In the genomic region with DNA sequence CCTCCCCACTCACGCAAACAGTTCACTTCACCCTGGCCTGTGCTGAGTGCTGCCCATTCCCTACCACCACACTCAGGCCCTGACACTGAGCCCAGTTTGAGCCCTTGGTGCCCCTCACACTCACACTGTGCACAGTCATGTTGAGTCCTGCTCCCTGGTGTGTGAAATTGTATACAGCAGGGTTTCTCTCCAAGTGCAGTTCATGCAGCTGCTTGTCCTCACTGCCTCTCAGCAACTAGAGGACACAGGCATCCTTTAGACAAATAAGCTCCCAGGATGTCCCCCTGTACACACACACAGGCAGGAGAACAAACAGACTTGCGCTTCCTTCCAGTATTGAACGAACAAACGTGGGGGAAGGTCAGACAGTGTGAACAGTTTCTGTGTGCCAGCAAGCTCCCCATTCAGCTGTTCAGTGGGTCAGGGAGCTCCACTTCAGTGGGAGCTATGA, we compare ENCODE assay signal across 14 cellular contexts. TPM values are rescaled to one million over a fixed set of nuclear protein-coding genes. Genes with fewer than 3 reads are reported as not detected.
DNase-seq lines count a peak whose midpoint lies in the region; ATAC-seq and TF ChIP-seq lines count a peak whose summit lies in the region.
"Had no signal": no experiment of that assay in that cellular context is flagged by ENCODE, and none has a peak within 500 bp of the region (broad histone marks: within the 10 kb centered on the region; RNA-seq: fewer than 3 reads in every experiment).

No MANE protein-coding gene starts in this region.

- DNase-seq in NCI-H2081 (lab: John Stamatoyannopoulos, UW), result peak; percentile 24 to 55
- no peak for DNase-seq in NCI-H2081 treated with DMSO at 0.1 percent for 48 hours (lab: John Stamatoyannopoulos, UW)
- DNase-seq in DMS153 (lab: John Stamatoyannopoulos, UW), result peak; percentile 80
- no peak for DNase-seq in RWPE1 (ENCODE audit: low spot score)
- DNase-seq in myocyte (ENCODE audit: low read depth), result peak; percentile 71
- no peak for DNase-seq in kidney tubule cell (ENCODE audit: low spot score)
- DNase-seq in activated CD4-positive, CD25-positive, alpha-beta regulatory T cell treated with anti-CD3 and anti-CD28 coated beads, Interleukin-2, amount 50 U/mL, for 72 hours, result no peak
- DNase-seq: Calu3, foreskin keratinocyte, trophoblast cell had no signal

- CTCF ChIA-PET in RWPE1 (lab: Yijun Ruan, JAX), result interaction anchor here (2.4 to 2.5 kb wide), 2 partner anchors 7 to 115 kb away, joined by 11 to 14 read pairs; no protein-coding TSS in a partner anchor

- H3K27ac ChIP-seq in RWPE1, result peak overlapping the region; percentile 9; the same call in 1 of the 2 replicates
- H3K27ac ChIP-seq: breast epithelium, foreskin keratinocyte, ovary, SJSA1 had no signal

- TF ChIP-seq CTCF in RWPE1 (conservative IDR thresholded peaks at IDR 0.05; ENCODE audit: low read depth), result no peak

- POLR2A ChIA-PET in RWPE1 (lab: Yijun Ruan, JAX; ENCODE audit: low non-redundant PET), result interaction anchor here (1.2 kb wide), 1 partner anchor 12 kb away, joined by 3 read pairs; no protein-coding TSS in a partner anchor

- no peak for ATAC-seq in GM21529 (IDR thresholded peaks at IDR 0.05; ENCODE audit: unreplicated experiment)
- ATAC-seq: foreskin keratinocyte had no signal

RNA-seq across cellular contexts. Expression of a gene that starts 6.8 kb away (rescaled TPM):
- total RNA-seq in myocyte, result 0.35 and 0.83 TPM in 2 replicates
- 0.82 TPM for polyA plus RNA-seq in myocyte (2012)

RNA-seq across cellular contexts. Expression of a gene that starts 28.0 kb away (rescaled TPM):
- total RNA-seq in myocyte, result 95.6 and 113 TPM in 2 replicates
- 107 TPM for polyA plus RNA-seq in myocyte (2012)

Comparison
In these comparisons a context has a peak if more than half of its experiments do, and no peak if none do; other contexts are left out.
1. DNase-seq: peak in NCI-H2081 (2 of 2), DMS153 (single experiment) and myocyte (single experiment); none in NCI-H2081 treated with DMSO at 0.1 percent for 48 hours (single experiment), RWPE1 (single experiment), kidney tubule cell (single experiment) and activated CD4-positive, CD25-positive, alpha-beta regulatory T cell treated with anti-CD3 and anti-CD28 coated beads, Interleukin-2, amount 50 U/mL, for 72 hours (single experiment).